ENCODE assay signal across 11 cellular contexts in genomic region chr3:169295126-169295525, GRCh38.
A peak's percentile ranks its signal among the peaks of the same experiment; 100 is the strongest.
DNase-seq lines count a peak whose midpoint lies in the region; ATAC-seq, FAIRE-seq and TF ChIP-seq lines count a peak whose summit lies in the region.
"Had no signal": no experiment of that assay in that cellular context is flagged by ENCODE, and none has a peak within 500 bp of the region (broad histone marks: within the 10 kb centered on the region; RNA-seq: fewer than 3 reads in every experiment).

No MANE protein-coding gene starts in this region.

- peaks cover 24% of the 10 kb centered on the region for H3K4me1 Mint-ChIP-seq in WTC11

- ATAC-seq in WTC11, result no peak

- H3K9me3 ChIP-seq in BE2C, result no peaks in the 10 kb centered on the region
- H3K9me3 ChIP-seq in HEK293 (ENCODE audit: control insufficient read depth, insufficient read depth, low read depth, low read length), result no peaks in the 10 kb centered on the region
- H3K9me3 ChIP-seq in kidney (ENCODE audit: control insufficient read depth in 1 of 2, low read length in 2 of 2), result no peaks in the 10 kb centered on the region

- no peaks in the 10 kb centered on the region for H3K36me3 ChIP-seq in BE2C
- no peaks in the 10 kb centered on the region for H3K36me3 ChIP-seq in HEK293 (ENCODE audit: control insufficient read depth in 2 of 2, insufficient read depth in 1 of 2, low read length in 2 of 2)
- no peaks in the 10 kb centered on the region for H3K36me3 ChIP-seq in kidney (ENCODE audit: control insufficient read depth in 1 of 2, insufficient read depth in 2 of 2, low read length in 2 of 2)

- no peaks in the 10 kb centered on the region for H3K9me3 Mint-ChIP-seq in WTC11

- peak; percentile 55 for FAIRE-seq in kidney (lab: Jason Lieb, UNC)
- FAIRE-seq in GM19239 (lab: Jason Lieb, UNC), result no peak
- FAIRE-seq: GM12891 had no signal

- H3K4me1 ChIP-seq in BE2C, result no peaks in the 10 kb centered on the region; the same call in 1 of the 2 replicates
- H3K4me1 ChIP-seq in HEK293 (ENCODE audit: control insufficient read depth, insufficient read depth, low read length), result 0 out of 2 replicates have a peak, but pooled peaks cover 4% of the 10 kb centered on the region
- H3K4me1 ChIP-seq in kidney (ENCODE audit: control insufficient read depth in 1 of 2, insufficient read depth in 1 of 2, low read depth in 1 of 2, low read length in 2 of 2), result peaks cover 3 to 14% of the 10 kb centered on the region in 2 donors

- H3K9ac ChIP-seq in kidney (ENCODE audit: low read length in 2 of 2), result no peak overlapping the region

- TF ChIP-seq CTCF in BE2C (IDR thresholded peaks at IDR 0.05; ENCODE audit: low read depth, low read length) (peak; percentile 59), HEK293 (tag by site-specific recombination; IDR thresholded peaks at IDR 0.05) (no peak), WTC11 (IDR thresholded peaks at IDR 0.05) (0 out of 2 replicates have a peak, but pooled peaks have one; percentile 26), kidney (IDR thresholded peaks at IDR 0.05; ENCODE audit: borderline replicate concordance, extremely low read depth, insufficient read depth) (no peak)

- H3K27ac Mint-ChIP-seq in WTC11, result no peak overlapping the region

- POLR2A ChIA-PET in HEK293 (lab: Yijun Ruan, JAX) (no interaction called here), WTC11 (lab: Charles Lee) (no interaction called here)

- H3K4me3 ChIP-seq in BE2C (ENCODE audit: low read depth, low read length) (no peak overlapping the region), HEK293 (ENCODE audit: low read depth, low read length) (no peak overlapping the region), kidney (ENCODE audit: low read length in 2 of 2) (no peak overlapping the region)

- H3K27ac ChIP-seq in HEK293 (ENCODE audit: extremely low read depth, low read depth, low read length) (no peak overlapping the region), kidney (ENCODE audit: low read depth in 2 of 2, low read length in 2 of 2) (no peak overlapping the region)

- intact Hi-C loops in kidney (cut with DNase I), result no loop called here

- no peaks in the 10 kb centered on the region for H3K27me3 ChIP-seq in BE2C

- DNase-seq in BE2C (peak; percentile 22), WTC11 (ENCODE audit: low spot score) (no peak), kidney (no peak), NCI-H2196 treated with DMSO at 0.1 percent for 48 hours (lab: John Stamatoyannopoulos, UW; ENCODE audit: unreplicated experiment) (no peak), GM19239 (ENCODE audit: insufficient read length, low spot score) (no peak), SHP77 treated with DMSO at 0.1 percent for 48 hours (lab: John Stamatoyannopoulos, UW) (no peak), mesenteric fat pad (ENCODE audit: low spot score) (no peak)
- DNase-seq: NCI-H446 treated with DMSO at 0.1 percent for 48 hours, occipital lobe had no signal

- CTCF ChIA-PET in HEK293 (lab: Yijun Ruan, JAX) (no interaction called here), WTC11 (lab: Charles Lee) (interaction anchor here (1.1 kb wide), 1 partner anchor 373 kb away, joined by 3 read pairs; no protein-coding TSS in a partner anchor)

- no peak overlapping the region for H3K4me3 Mint-ChIP-seq in WTC11

- no peaks in the 10 kb centered on the region for H3K27me3 Mint-ChIP-seq in WTC11 (ENCODE audit: low read depth)

- H3K36me3 Mint-ChIP-seq in WTC11, result no peaks in the 10 kb centered on the region

TF ChIP-seq in HEK293, 187 proteins besides CTCF, POLR2A, EP300 and RAD21 (continues in another document):
- no peak for TF ChIP-seq ZNF513 (tag by site-specific recombination; IDR thresholded peaks at IDR 0.05)
- peak; percentile 80; the same call in 1 of the 2 replicates for TF ChIP-seq ZNF391 (tag by site-specific recombination; IDR thresholded peaks at IDR 0.05; ENCODE audit: borderline replicate concordance, low read depth)
- TF ChIP-seq ZNF704 (tag by site-specific recombination; IDR thresholded peaks at IDR 0.05), result no peak
- no peak for TF ChIP-seq ZNF658 (tag by site-specific recombination; IDR thresholded peaks at IDR 0.05)
- TF ChIP-seq ZNF174 (tag by site-specific recombination; IDR thresholded peaks at IDR 0.05), result no peak
- TF ChIP-seq ZNF571 (tag by site-specific recombination; IDR thresholded peaks at IDR 0.05), result no peak
- TF ChIP-seq PATZ1 (tag by site-specific recombination; IDR thresholded peaks at IDR 0.05), result no peak

TF ChIP-seq in WTC11, 78 proteins besides CTCF, POLR2A, EP300 and RAD21 (continues in another document):
- TF ChIP-seq CREB1 (CRISPR knock-in tag; IDR thresholded peaks at IDR 0.05) (no peak), PRDM15 (CRISPR knock-in tag; IDR thresholded peaks at IDR 0.05) (no peak), ZMAT4 (CRISPR knock-in tag; IDR thresholded peaks at IDR 0.05) (no peak), USF1 (CRISPR knock-in tag; IDR thresholded peaks at IDR 0.05) (no peak), ZNF317 (CRISPR knock-in tag; IDR thresholded peaks at IDR 0.05; ENCODE audit: borderline replicate concordance, low read depth) (no peak), MLX (CRISPR knock-in tag; IDR thresholded peaks at IDR 0.05) (no peak), RELA (CRISPR knock-in tag; IDR thresholded peaks at IDR 0.05; ENCODE audit: borderline replicate concordance) (no peak), SP1 (CRISPR knock-in tag; conservative IDR thresholded peaks at IDR 0.05) (no peak), NR3C1 (CRISPR knock-in tag; conservative IDR thresholded peaks at IDR 0.05; ENCODE audit: low read depth) (no peak), E2F4 (CRISPR knock-in tag; IDR thresholded peaks at IDR 0.05; ENCODE audit: borderline replicate concordance, low read depth) (no peak), ZNF232 (CRISPR knock-in tag; IDR thresholded peaks at IDR 0.05) (no peak), ZNF416 (CRISPR knock-in tag; IDR thresholded peaks at IDR 0.05) (no peak), USF2 (CRISPR knock-in tag; IDR thresholded peaks at IDR 0.05) (no peak)

Comparison
In these comparisons a context has a peak if more than half of its experiments do, and no peak if none do; other contexts are left out.
1. CTCF ChIP-seq: peak in BE2C (single experiment) and WTC11 (single experiment); none in HEK293 (single experiment) and kidney (single experiment).